ENCODE assay signal across 8 cellular contexts in the genomic region with DNA sequence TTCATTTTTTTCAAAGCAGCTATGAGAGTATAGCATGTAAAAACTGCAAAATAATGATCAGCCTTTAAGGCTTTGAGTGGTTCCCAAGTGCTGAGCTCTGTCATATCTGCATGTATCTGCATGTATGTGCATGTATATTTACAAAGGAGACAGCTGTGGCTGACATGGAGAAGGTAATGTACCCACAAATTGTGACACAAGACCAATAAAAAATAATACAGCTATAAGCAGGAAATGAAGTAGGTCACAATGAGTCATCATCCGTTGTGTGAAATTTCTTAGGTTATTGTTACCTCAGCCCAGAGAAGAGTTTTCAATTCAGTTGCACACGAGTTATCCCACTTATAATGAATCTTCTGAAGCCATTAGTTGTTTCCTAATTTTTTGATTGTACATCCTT.
DNase-seq lines count a peak whose midpoint lies in the region; ATAC-seq, FAIRE-seq and TF ChIP-seq lines count a peak whose summit lies in the region.

No MANE protein-coding gene starts in this region.

- peak overlapping the region in 2 of 3 experiments; percentile 4 to 18 for H3K4me3 ChIP-seq in keratinocyte (ENCODE audit: control insufficient read depth in 2 of 3, extremely low read depth in 1 of 3, insufficient read depth in 2 of 3, low read depth in 1 of 3, low read length in 3 of 3)

- H3K36me3 Mint-ChIP-seq in activated B cell treated with CpG ODN at 0.5 μM for 24 hours (ENCODE audit: low read depth): no peaks in the 10 kb centered on the region

- CTCF ChIA-PET in activated B cell treated with CpG ODN at 0.5 μM for 24 hours (lab: Charles Lee): interaction anchor here (1.2 kb wide), 1 partner anchor 77 kb away, joined by 5 read pairs; a partner anchor contains a TSS

- peak overlapping the region; percentile 72 for H3K4me2 ChIP-seq in keratinocyte (ENCODE audit: control insufficient read depth, extremely low read depth, insufficient read depth, low read depth, low read length)

- peak overlapping the region; percentile 32 for H3K4me3 Mint-ChIP-seq in activated B cell treated with CpG ODN at 0.5 μM for 24 hours

- H3K9me3 ChIP-seq in keratinocyte (ENCODE audit: control insufficient read depth, low read depth, low read length): no peaks in the 10 kb centered on the region

- peak overlapping the region; percentile 95 for H3K27ac ChIP-seq in keratinocyte (ENCODE audit: control insufficient read depth, insufficient read depth, low read length)

- intact Hi-C loops in activated B cell treated with CpG ODN at 0.5 μM for 24 hours (cut with micrococcal nuclease): loop anchor here (2.0 kb wide), 2 partner anchors 19 to 39 kb away; no protein-coding TSS in a partner anchor

- H4K20me1 ChIP-seq in keratinocyte (ENCODE audit: control insufficient read depth, extremely low read depth, insufficient read depth, low read length): no peaks in the 10 kb centered on the region

- peaks cover 46% of the 10 kb centered on the region for H3K4me1 Mint-ChIP-seq in activated B cell treated with CpG ODN at 0.5 μM for 24 hours

- H3K27ac Mint-ChIP-seq in activated B cell treated with CpG ODN at 0.5 μM for 24 hours: no peak overlapping the region

- H3K9me3 Mint-ChIP-seq in activated B cell treated with CpG ODN at 0.5 μM for 24 hours: no peaks in the 10 kb centered on the region

- FAIRE-seq in keratinocyte (lab: Jason Lieb, UNC): peak; percentile 92

- no peaks in the 10 kb centered on the region for H3K79me2 ChIP-seq in keratinocyte (ENCODE audit: control insufficient read depth, insufficient read depth, low read length)

- H3K9ac ChIP-seq in keratinocyte (ENCODE audit: control insufficient read depth, extremely low read depth, insufficient read depth, low read length): peak overlapping the region; percentile 67

- dilution Hi-C loops in keratinocyte (cut with MboI; ENCODE audit: extremely low pct_ligation_motif_present, low sequenced_read_pairs): no loop called here

- H3K4me1 ChIP-seq in keratinocyte (ENCODE audit: control insufficient read depth, extremely low read depth, insufficient read depth, low read length): peaks cover 60% of the 10 kb centered on the region

- no peaks in the 10 kb centered on the region for H3K9me1 ChIP-seq in keratinocyte (ENCODE audit: control insufficient read depth, extremely low read depth, insufficient read depth, low read length)

- TF ChIP-seq CTCF in activated B cell treated with CpG ODN at 0.5 μM for 24 hours (IDR thresholded peaks at IDR 0.05) (no peak), keratinocyte (optimal IDR thresholded peaks at IDR 0.05 in 1 of 3, IDR thresholded peaks at IDR 0.05 in 1 of 3, conservative IDR thresholded peaks at IDR 0.05 in 1 of 3; ENCODE audit: extremely low read depth in 1 of 3, insufficient read depth in 2 of 3, low read length in 3 of 3) (no peak)

- peak; percentile 56 for ATAC-seq in activated B cell treated with CpG ODN at 0.5 μM for 24 hours (ENCODE audit: low read depth)

- no peaks in the 10 kb centered on the region for H3K27me3 ChIP-seq in keratinocyte (ENCODE audit: control insufficient read depth, extremely low read depth, insufficient read depth, low read length)

- no peaks in the 10 kb centered on the region for H3K36me3 ChIP-seq in keratinocyte (ENCODE audit: control insufficient read depth in 2 of 2, extremely low read depth in 1 of 2, insufficient read depth in 2 of 2, low read length in 2 of 2)

- peak; percentile 31 for DNase-seq in GDM1 (lab: John Stamatoyannopoulos, UW)
- DNase-seq in HPDE6-E6E7 (ENCODE audit: extremely low spot score): peak; percentile 14
- DNase-seq in activated B cell treated with CpG ODN at 0.5 μM for 24 hours: no peak
- DNase-seq in keratinocyte (ENCODE audit: low read depth, low spot score): peak; percentile 96
- DNase-seq in NCI-H2196 (lab: John Stamatoyannopoulos, UW; ENCODE audit: unreplicated experiment): no peak
- DNase-seq in NCI-H774 (lab: John Stamatoyannopoulos, UW): no peak
- DNase-seq in hepatic stellate cell (ENCODE audit: low spot score): no peak
- no peak for DNase-seq in NCI-H446 (lab: John Stamatoyannopoulos, UW)

- no peak overlapping the region for H2AFZ ChIP-seq in keratinocyte (ENCODE audit: control insufficient read depth, low read length)

- POLR2A ChIA-PET in activated B cell treated with CpG ODN at 0.5 μM for 24 hours (lab: Charles Lee): interaction anchor here (0.6 to 1.9 kb wide), 3 partner anchors 77 to 148 kb away, joined by 4 to 6 read pairs (median 6); a partner anchor contains a TSS

- no peaks in the 10 kb centered on the region for H3K27me3 Mint-ChIP-seq in activated B cell treated with CpG ODN at 0.5 μM for 24 hours

Comparison
In these comparisons a context has a peak if more than half of its experiments do, and no peak if none do; other contexts are left out.
1. DNase-seq: peak in GDM1 (single experiment), HPDE6-E6E7 (single experiment) and keratinocyte (single experiment); none in activated B cell treated with CpG ODN at 0.5 μM for 24 hours (single experiment), NCI-H2196 (single experiment), NCI-H774 (single experiment), hepatic stellate cell (single experiment) and NCI-H446 (0 of 2).